ENCODE assay signal across 7 cellular contexts in genomic region chr6:146095481-146095880, GRCh38.
"Had no signal": no experiment of that assay in that cellular context is flagged by ENCODE, and none has a peak within 500 bp of the region (broad histone marks: within the 10 kb centered on the region; RNA-seq: fewer than 3 reads in every experiment).

No MANE protein-coding gene starts in this region.

- FAIRE-seq: HepG2, HTR-8/SVneo, K562 had no signal

- H3K36me3 Mint-ChIP-seq: IgD-negative memory B cell had no signal

- H3K4me1 Mint-ChIP-seq: IgD-negative memory B cell had no signal

- H3K27me3 Mint-ChIP-seq: IgD-negative memory B cell had no signal

- ATAC-seq: HepG2, K562 had no signal

- H3K27ac Mint-ChIP-seq: IgD-negative memory B cell had no signal

- H3K4me3 Mint-ChIP-seq: IgD-negative memory B cell had no signal

- DNase-seq: IMR-90, KBM-7 had no signal

- H3K27ac ChIP-seq: HL-60 had no signal

- H3K4me3 ChIP-seq: K562 had no signal
